Comparison of ENCODE assay signal across 23 cellular contexts in the genomic region with DNA sequence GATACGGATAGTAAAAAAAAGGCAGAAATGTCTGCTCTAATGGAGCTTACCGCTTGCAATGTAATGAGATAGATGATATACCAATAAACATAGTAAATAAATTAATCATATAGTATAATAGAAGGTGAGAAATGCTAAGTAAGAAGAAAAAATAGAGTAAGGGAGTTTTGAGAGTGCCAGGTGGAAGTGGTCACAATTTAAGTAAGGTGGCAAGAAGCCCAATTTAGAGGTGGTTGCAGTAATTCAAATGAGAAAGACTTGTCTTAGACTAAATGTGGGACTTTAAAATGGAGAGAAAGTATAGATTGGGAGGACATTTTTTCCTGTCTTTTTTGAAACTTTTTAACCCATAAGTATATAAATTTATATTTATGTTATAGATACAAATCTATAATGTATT.
"Had no signal": no experiment of that assay in that cellular context is flagged by ENCODE, and none has a peak within 500 bp of the region (broad histone marks: within the 10 kb centered on the region; RNA-seq: fewer than 3 reads in every experiment).

No MANE protein-coding gene starts in this region.

- ATAC-seq: naive thymus-derived CD8-positive, alpha-beta T cell; right cardiac atrium; sciatic nerve had no signal

- H3K4me3 ChIP-seq: left ventricle myocardium inferior, lung, ovary, skin epidermis, suprapubic skin, thoracic aorta, tibial nerve, uterus had no signal

- H3K27ac Mint-ChIP-seq: progenitor cell of endocrine pancreas; stimulated activated naive CD8-positive, alpha-beta T cell treated with anti-CD3 and anti-CD28 coated beads, Interleukin-15, Interleukin-2, amounts not matched to agents 100 ng/mL and 50 ng/mL, for 24 hours; type B pancreatic cell had no signal

- H3K4me1 ChIP-seq: suprapubic skin, uterus had no signal

- H3K27me3 Mint-ChIP-seq: naive thymus-derived CD8-positive, alpha-beta T cell; progenitor cell of endocrine pancreas; stimulated activated naive CD8-positive, alpha-beta T cell treated with anti-CD3 and anti-CD28 coated beads, Interleukin-15, Interleukin-2, amounts not matched to agents 100 ng/mL and 50 ng/mL, for 24 hours; type B pancreatic cell had no signal

- H3K4me3 Mint-ChIP-seq: stimulated activated naive CD8-positive, alpha-beta T cell treated with anti-CD3 and anti-CD28 coated beads, Interleukin-15, Interleukin-2, amounts not matched to agents 100 ng/mL and 50 ng/mL, for 24 hours; type B pancreatic cell had no signal

- DNase-seq: hypothalamus; islet precursor cell; left ventricle myocardium inferior; mesenchymal stem cell; naive thymus-derived CD8-positive, alpha-beta T cell; ovary; retina; right cardiac atrium; stimulated activated CD4-positive, alpha-beta T cell treated with anti-CD3 and anti-CD28 coated beads, Interleukin-12 subunit alpha, Interleukin-12 subunit beta, amount 100 ng/mL, for 4 hours; stimulated activated CD4-positive, alpha-beta T cell treated with anti-CD3 and anti-CD28 coated beads, Interleukin-15, amount 100 ng/mL, for 24 hours; stimulated activated CD4-positive, alpha-beta T cell treated with anti-CD3 and anti-CD28 coated beads, Interleukin-2, amount 100 ng/mL, for 24 hours; stimulated activated CD4-positive, alpha-beta T cell treated with anti-CD3 and anti-CD28 coated beads, Interleukin-4, amount 100 ng/mL, for 1 hour; stimulated activated naive CD4-positive, alpha-beta T cell; uterus had no signal

- H3K36me3 Mint-ChIP-seq: type B pancreatic cell had no signal

- H3K9me3 Mint-ChIP-seq: naive thymus-derived CD8-positive, alpha-beta T cell; stimulated activated naive CD8-positive, alpha-beta T cell treated with anti-CD3 and anti-CD28 coated beads, Interleukin-15, Interleukin-2, amounts not matched to agents 100 ng/mL and 50 ng/mL, for 24 hours; type B pancreatic cell had no signal

- H3K27me3 ChIP-seq: ovary, suprapubic skin, tibial nerve, uterus had no signal

- H3K9me3 ChIP-seq: left ventricle myocardium inferior, ovary, suprapubic skin, thoracic aorta, tibial nerve, uterus had no signal

- H3K36me3 ChIP-seq: left ventricle myocardium inferior, ovary, suprapubic skin, thoracic aorta, tibial nerve, uterus had no signal

- H3K27ac ChIP-seq: left ventricle myocardium inferior, ovary, skin epidermis, suprapubic skin, thoracic aorta, tibial nerve, uterus had no signal
